In genomic region chrX:41085883-41086626, GRCh38 we compare ENCODE assay signal across 8 cellular contexts. TPM values are rescaled to one million over a fixed set of nuclear protein-coding genes. Genes with fewer than 3 reads are reported as not detected.
A peak's percentile ranks its signal among the peaks of the same experiment; 100 is the strongest.
DNase-seq lines count a peak whose midpoint lies in the region; ATAC-seq and TF ChIP-seq lines count a peak whose summit lies in the region.

No MANE protein-coding gene starts in this region.

- H3K4me3 ChIP-seq in KMS-11 (IDR thresholded peaks at IDR 0.05; ENCODE audit: insufficient read depth, low read depth, low read length) (no peak overlapping the region), WI38 (ENCODE audit: low read depth, low read length) (peak overlapping the region; percentile 91)

- peak overlapping the region; percentile 100 for H3K27ac ChIP-seq in KMS-11

- DNase-seq in C1 segment of cervical spinal cord (lab: John Stamatoyannopoulos, UW) (peak in 13 of 14 donors; percentile 10 to 75 (median 49)), GM19238 (ENCODE audit: insufficient read length, low spot score) (peak; percentile 44), cerebellum (ENCODE audit: low spot score) (peak; percentile 22), kidney tubule cell (ENCODE audit: low spot score) (peak; percentile 62)
- peak; percentile 5 to 16 for DNase-seq in stimulated activated CD4-positive, alpha-beta T cell treated with anti-CD3 and anti-CD28 coated beads, Interleukin-1b, Interleukin-23, amount 100 ng/mL, for 4 hours (ENCODE audit: low read depth in 2 of 2)

- no peaks in the 10 kb centered on the region for H3K36me3 ChIP-seq in KMS-11 (ENCODE audit: insufficient read depth)

- peaks cover 50% of the 10 kb centered on the region for H3K79me2 ChIP-seq in KMS-11 (ENCODE audit: insufficient read depth, low read depth)

- H4K20me1 ChIP-seq in KMS-11 (ENCODE audit: insufficient read depth): 0 out of 2 replicates have a peak, but pooled peaks cover 6% of the 10 kb centered on the region

- H3K4me1 ChIP-seq in KMS-11 (ENCODE audit: low read depth, poor library complexity, severe bottlenecking): peaks cover 37% of the 10 kb centered on the region

- peak overlapping the region; percentile 52; the same call in 1 of the 2 replicates for H2AFZ ChIP-seq in KMS-11 (ENCODE audit: low read depth)

- TF ChIP-seq CTCF in KMS-11 (conservative IDR thresholded peaks at IDR 0.05; ENCODE audit: low read depth, low read length) (no peak), WI38 (IDR thresholded peaks at IDR 0.05; ENCODE audit: low read depth, low read length) (no peak)

- no peaks in the 10 kb centered on the region for H3K27me3 ChIP-seq in KMS-11 (ENCODE audit: insufficient read depth, low read depth)

- peak overlapping the region; percentile 58 for H3K4me2 ChIP-seq in KMS-11

- H3K9ac ChIP-seq in KMS-11: peak overlapping the region; percentile 99

- no peak for ATAC-seq in GM19463 (IDR thresholded peaks at IDR 0.05; ENCODE audit: unreplicated experiment)

RNA-seq across cellular contexts. Expression of gene USP9X, which starts 0.8 kb away (rescaled TPM):
- 194 TPM for total RNA-seq in cerebellum

Comparison
In these comparisons a context has a peak if more than half of its experiments do, and no peak if none do; other contexts are left out.
1. DNase-seq: peak in every context shown above with its lines; median percentile 62 in kidney tubule cell; 49 in C1 segment of cervical spinal cord; 44 in GM19238; 22 in cerebellum; 10 in stimulated activated CD4-positive, alpha-beta T cell treated with anti-CD3 and anti-CD28 coated beads, Interleukin-1b, Interleukin-23, amount 100 ng/mL, for 4 hours.